12 cellular contexts compared by ENCODE assay signal in genomic region chr10:85319150-85319549, GRCh38.
A peak's percentile ranks its signal among the peaks of the same experiment; 100 is the strongest.
DNase-seq lines count a peak whose midpoint lies in the region; ATAC-seq and TF ChIP-seq lines count a peak whose summit lies in the region.
"Had no signal": no experiment of that assay in that cellular context is flagged by ENCODE, and none has a peak within 500 bp of the region (broad histone marks: within the 10 kb centered on the region; RNA-seq: fewer than 3 reads in every experiment).

No MANE protein-coding gene starts in this region.

- no peaks in the 10 kb centered on the region for H3K9me3 Mint-ChIP-seq in chondrocyte (ENCODE audit: low read depth)
- H3K9me3 Mint-ChIP-seq: activated naive CD4-positive, alpha-beta T cell treated with anti-CD3 and anti-CD28 coated beads for 36 hours had no signal

- ATAC-seq in HG02588 (IDR thresholded peaks at IDR 0.05; ENCODE audit: unreplicated experiment): no peak
- ATAC-seq: left lobe of liver; stimulated activated naive B cell treated with anti-CD40 and anti-IgM and Interleukin-4, amounts not matched to agents 10 μg/mL and 1 μg/mL and 100 μg/mL, for 72 hours had no signal

- no peak for TF ChIP-seq CTCF in chondrocyte (IDR thresholded peaks at IDR 0.05)

- H3K36me3 Mint-ChIP-seq in chondrocyte (ENCODE audit: low read depth): no peaks in the 10 kb centered on the region
- H3K36me3 Mint-ChIP-seq: stimulated activated naive B cell treated with anti-CD40 and anti-IgM and Interleukin-4, amounts not matched to agents 10 μg/mL and 1 μg/mL and 100 μg/mL, for 72 hours had no signal

- peak overlapping the region; percentile 30 for H3K27ac Mint-ChIP-seq in chondrocyte (ENCODE audit: unreplicated experiment)
- H3K27ac Mint-ChIP-seq: activated naive CD4-positive, alpha-beta T cell treated with anti-CD3 and anti-CD28 coated beads for 36 hours; stimulated activated naive B cell treated with anti-CD40 and anti-IgM and Interleukin-4, amounts not matched to agents 10 μg/mL and 1 μg/mL and 100 μg/mL, for 72 hours had no signal

- no peak overlapping the region for H3K4me3 Mint-ChIP-seq in chondrocyte (ENCODE audit: unreplicated experiment)
- H3K4me3 Mint-ChIP-seq: activated naive CD4-positive, alpha-beta T cell treated with anti-CD3 and anti-CD28 coated beads for 36 hours; stimulated activated naive B cell treated with anti-CD40 and anti-IgM and Interleukin-4, amounts not matched to agents 10 μg/mL and 1 μg/mL and 100 μg/mL, for 72 hours had no signal

- no peaks in the 10 kb centered on the region for H3K27me3 Mint-ChIP-seq in chondrocyte (ENCODE audit: low read depth)
- H3K27me3 Mint-ChIP-seq: stimulated activated naive B cell treated with anti-CD40 and anti-IgM and Interleukin-4, amounts not matched to agents 10 μg/mL and 1 μg/mL and 100 μg/mL, for 72 hours had no signal

- peak; percentile 11 for DNase-seq in COLO668 (lab: John Stamatoyannopoulos, UW; ENCODE audit: unreplicated experiment)
- DNase-seq in NCI-H1436 (lab: John Stamatoyannopoulos, UW): peak; percentile 29
- no peak for DNase-seq in chondrocyte (ENCODE audit: low spot score)
- DNase-seq in medulla oblongata (ENCODE audit: extremely low spot score): peak; percentile 52
- DNase-seq in stimulated activated CD4-positive, alpha-beta T cell treated with anti-CD3 and anti-CD28 coated beads, Interleukin-1b, Interleukin-23, amount 100 ng/mL, for 48 hours: no peak
- DNase-seq in germinal center (ENCODE audit: low spot score): no peak
- no peak for DNase-seq in RPMI8226
- DNase-seq: activated naive CD4-positive, alpha-beta T cell treated with anti-CD3 and anti-CD28 coated beads for 36 hours; MM.1S; stimulated activated naive B cell treated with anti-CD40 and anti-IgM and Interleukin-4, amounts not matched to agents 10 μg/mL and 1 μg/mL and 100 μg/mL, for 72 hours had no signal

- H3K4me1 Mint-ChIP-seq in chondrocyte (ENCODE audit: low read depth): peaks cover 9% of the 10 kb centered on the region
- H3K4me1 Mint-ChIP-seq: stimulated activated naive B cell treated with anti-CD40 and anti-IgM and Interleukin-4, amounts not matched to agents 10 μg/mL and 1 μg/mL and 100 μg/mL, for 72 hours had no signal

Comparison
In these comparisons a context has a peak if more than half of its experiments do, and no peak if none do; other contexts are left out.
1. DNase-seq: peak in COLO668 (single experiment), NCI-H1436 (single experiment) and medulla oblongata (single experiment); none in chondrocyte (single experiment), stimulated activated CD4-positive, alpha-beta T cell treated with anti-CD3 and anti-CD28 coated beads, Interleukin-1b, Interleukin-23, amount 100 ng/mL, for 48 hours (single experiment), germinal center (single experiment) and RPMI8226 (single experiment).